Comparison of ENCODE assay signal across 17 cellular contexts in the genomic region with DNA sequence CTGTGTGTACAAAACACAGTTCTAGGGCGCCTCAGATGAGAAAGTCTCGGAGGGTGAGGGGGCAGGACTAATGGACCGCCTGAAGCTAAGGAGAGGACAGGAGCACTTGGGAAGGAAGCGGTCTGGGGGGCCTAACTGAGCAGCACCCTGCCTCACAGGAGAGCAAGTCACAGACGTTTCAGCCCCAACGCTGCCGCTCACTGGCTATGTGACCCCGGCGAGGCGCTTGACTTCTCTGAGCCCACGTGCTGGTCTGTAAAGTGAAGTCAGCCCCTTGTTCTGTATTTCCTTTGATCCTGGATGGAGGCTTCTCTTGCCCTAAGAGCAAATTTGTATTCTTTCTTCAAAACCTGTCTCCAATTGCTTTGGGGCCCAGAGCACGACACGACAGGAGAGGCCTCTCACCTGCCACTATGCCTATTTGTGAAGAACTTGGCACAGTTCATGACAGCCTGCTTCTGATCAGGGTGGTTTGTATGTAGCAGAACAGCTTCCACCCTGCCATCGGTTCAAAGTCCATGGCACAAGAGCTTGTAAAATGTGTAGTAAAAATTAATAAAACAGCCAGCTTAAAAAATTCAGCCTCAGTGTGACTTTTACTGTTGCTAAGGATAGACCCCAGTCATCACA. TPM values are rescaled to one million over a fixed set of nuclear protein-coding genes. Genes with fewer than 3 reads are reported as not detected.
"Had no signal": no experiment of that assay in that cellular context is flagged by ENCODE, and none has a peak within 500 bp of the region (broad histone marks: within the 10 kb centered on the region; RNA-seq: fewer than 3 reads in every experiment).

No MANE protein-coding gene starts in this region.

- H3K9me3 ChIP-seq: ovary, thoracic aorta had no signal

- DNase-seq: activated CD4-positive, alpha-beta T cell treated with anti-CD3 and anti-CD28 coated beads, Interleukin-2, amount 10 ng/mL, durations not matched to agents 7 days and 5 days; activated CD4-positive, CD25-positive, alpha-beta regulatory T cell; activated CD8-positive, alpha-beta memory T cell treated with anti-CD3 and anti-CD28 coated beads for 24 hours; activated effector memory CD4-positive, alpha-beta T cell treated with Interleukin-2 at 50 U/mL for 16 hours; activated T-cell treated with anti-CD3 and anti-CD28 coated beads for 4 hours; dermis blood vessel endothelial cell; endodermal cell; erythroblast; left cardiac atrium; ovary; stimulated activated CD4-positive, alpha-beta T cell treated with anti-CD3 and anti-CD28 coated beads, Interleukin-15, amount 100 ng/mL, for 24 hours; stimulated activated CD4-positive, alpha-beta T cell treated with anti-CD3 and anti-CD28 coated beads, Interleukin-4, amount 100 ng/mL, for 24 hours; T-helper 2 cell had no signal

- H3K27ac Mint-ChIP-seq: activated CD4-positive, alpha-beta T cell treated with anti-CD3 and anti-CD28 coated beads, Interleukin-2, amount 10 ng/mL, durations not matched to agents 7 days and 5 days; activated naive CD4-positive, alpha-beta T cell treated with anti-CD3 and anti-CD28 coated beads, Interleukin-2, amount 50 U/mL, for 24 hours; endodermal cell; nephron; stimulated activated naive CD8-positive, alpha-beta T cell treated with anti-CD3 and anti-CD28 coated beads, Interleukin-15, Interleukin-2, amounts not matched to agents 100 ng/mL and 50 ng/mL, for 24 hours had no signal

- H3K4me3 Mint-ChIP-seq: activated CD4-positive, alpha-beta T cell treated with anti-CD3 and anti-CD28 coated beads, Interleukin-2, amount 10 ng/mL, durations not matched to agents 7 days and 5 days; activated naive CD4-positive, alpha-beta T cell treated with anti-CD3 and anti-CD28 coated beads, Interleukin-2, amount 50 U/mL, for 24 hours; endodermal cell; nephron; stimulated activated naive CD8-positive, alpha-beta T cell treated with anti-CD3 and anti-CD28 coated beads, Interleukin-15, Interleukin-2, amounts not matched to agents 100 ng/mL and 50 ng/mL, for 24 hours had no signal

- H3K27ac ChIP-seq: ovary, thoracic aorta had no signal

- H3K36me3 Mint-ChIP-seq: activated naive CD4-positive, alpha-beta T cell treated with anti-CD3 and anti-CD28 coated beads, Interleukin-2, amount 50 U/mL, for 24 hours had no signal

- H3K27me3 ChIP-seq: ovary had no signal

- H3K36me3 ChIP-seq: ovary, thoracic aorta had no signal

- H3K4me3 ChIP-seq: ovary, thoracic aorta had no signal

- H3K9me3 Mint-ChIP-seq: activated CD4-positive, alpha-beta T cell treated with anti-CD3 and anti-CD28 coated beads, Interleukin-2, amount 10 ng/mL, durations not matched to agents 7 days and 5 days; activated naive CD4-positive, alpha-beta T cell treated with anti-CD3 and anti-CD28 coated beads, Interleukin-2, amount 50 U/mL, for 24 hours; endodermal cell; nephron; stimulated activated naive CD8-positive, alpha-beta T cell treated with anti-CD3 and anti-CD28 coated beads, Interleukin-15, Interleukin-2, amounts not matched to agents 100 ng/mL and 50 ng/mL, for 24 hours had no signal

RNA-seq across cellular contexts. Expression of a gene that starts 59.1 kb away (rescaled TPM):
- total RNA-seq: activated CD4-positive, alpha-beta T cell treated with anti-CD3 and anti-CD28 coated beads, Interleukin-2, amount 10 ng/mL, durations not matched to agents 7 days and 5 days; dermis blood vessel endothelial cell had no signal
